22 cellular contexts compared by ENCODE assay signal in the genomic region with DNA sequence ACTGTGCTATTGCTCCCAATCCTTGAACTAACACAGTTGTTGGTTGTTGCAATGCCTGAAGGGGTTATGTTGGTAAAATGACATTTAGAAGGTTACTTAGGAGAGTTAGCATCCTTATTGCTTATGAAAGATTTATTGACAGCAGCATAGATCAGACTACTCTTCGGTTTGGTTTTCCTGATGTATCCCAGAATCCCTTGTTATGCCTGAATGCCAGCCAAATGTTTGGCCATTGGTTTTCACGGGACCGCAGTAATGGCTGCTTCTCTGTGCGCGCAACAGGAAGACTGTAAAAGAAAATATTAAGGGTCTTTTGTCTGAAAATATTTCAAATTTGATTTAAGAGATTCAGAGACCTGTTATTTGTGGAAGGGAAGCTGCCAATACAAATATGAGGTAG. TPM values are rescaled to one million over a fixed set of nuclear protein-coding genes. Genes with fewer than 3 reads are reported as not detected.
DNase-seq lines count a peak whose midpoint lies in the region; FAIRE-seq and TF ChIP-seq lines count a peak whose summit lies in the region.
"Had no signal": no experiment of that assay in that cellular context is flagged by ENCODE, and none has a peak within 500 bp of the region (broad histone marks: within the 10 kb centered on the region; RNA-seq: fewer than 3 reads in every experiment).

No MANE protein-coding gene starts in this region.

- peak; percentile 75 for DNase-seq in cerebellar cortex (ENCODE audit: low spot score)
- DNase-seq in medulla oblongata (ENCODE audit: extremely low spot score) = peak; percentile 77
- DNase-seq in superior temporal gyrus (ENCODE audit: extremely low spot score) = peak; percentile 91
- no peak for DNase-seq in HTR-8/SVneo (ENCODE audit: insufficient read length, low spot score)
- DNase-seq in cerebellum (ENCODE audit: low spot score) = no peak
- DNase-seq in activated CD4-positive, alpha-beta T cell treated with anti-CD3 and anti-CD28 coated beads for 4 hours = no peak
- DNase-seq: activated B cell treated with CpG ODN at 0.5 μM for 24 hours; activated CD4-positive, alpha-beta memory T cell treated with anti-CD3 and anti-CD28 coated beads for 36 hours; activated effector memory CD4-positive, alpha-beta T cell treated with Interleukin-2 at 50 U/mL for 16 hours; CD4-positive, CD25-positive, alpha-beta regulatory T cell; DMS 273 treated with DMSO at 0.1 percent for 48 hours; IMR-90; islet precursor cell; NCI-H1417 treated with DMSO at 0.1 percent for 48 hours; NCI-H526; stimulated activated CD4-positive, alpha-beta T cell treated with anti-CD3 and anti-CD28 coated beads, Interleukin-15, amount 100 ng/mL, for 24 hours; T1000 had no signal

- no peak for FAIRE-seq in HTR-8/SVneo (lab: Jason Lieb, UNC)
- FAIRE-seq: H1 had no signal

- no peak for TF ChIP-seq CTCF in VCaP (conservative IDR thresholded peaks at IDR 0.05)

- 0 out of 2 replicates have a peak overlapping the region, but pooled peaks have one; percentile 4 for H3K27ac ChIP-seq in VCaP
- H3K27ac ChIP-seq: HL-60, RWPE1, suprapubic skin had no signal

RNA-seq across cellular contexts. Expression of a gene that starts 8.2 kb away (rescaled TPM):
- total RNA-seq in cerebellum = 86.0 TPM

Comparison
In these comparisons a context has a peak if more than half of its experiments do, and no peak if none do; other contexts are left out.
1. DNase-seq: peak in cerebellar cortex (single experiment), medulla oblongata (single experiment) and superior temporal gyrus (single experiment); none in HTR-8/SVneo (single experiment), cerebellum (single experiment) and activated CD4-positive, alpha-beta T cell treated with anti-CD3 and anti-CD28 coated beads for 4 hours (0 of 2).